ENCODE assay signal across 1 cellular context in the genomic region with DNA sequence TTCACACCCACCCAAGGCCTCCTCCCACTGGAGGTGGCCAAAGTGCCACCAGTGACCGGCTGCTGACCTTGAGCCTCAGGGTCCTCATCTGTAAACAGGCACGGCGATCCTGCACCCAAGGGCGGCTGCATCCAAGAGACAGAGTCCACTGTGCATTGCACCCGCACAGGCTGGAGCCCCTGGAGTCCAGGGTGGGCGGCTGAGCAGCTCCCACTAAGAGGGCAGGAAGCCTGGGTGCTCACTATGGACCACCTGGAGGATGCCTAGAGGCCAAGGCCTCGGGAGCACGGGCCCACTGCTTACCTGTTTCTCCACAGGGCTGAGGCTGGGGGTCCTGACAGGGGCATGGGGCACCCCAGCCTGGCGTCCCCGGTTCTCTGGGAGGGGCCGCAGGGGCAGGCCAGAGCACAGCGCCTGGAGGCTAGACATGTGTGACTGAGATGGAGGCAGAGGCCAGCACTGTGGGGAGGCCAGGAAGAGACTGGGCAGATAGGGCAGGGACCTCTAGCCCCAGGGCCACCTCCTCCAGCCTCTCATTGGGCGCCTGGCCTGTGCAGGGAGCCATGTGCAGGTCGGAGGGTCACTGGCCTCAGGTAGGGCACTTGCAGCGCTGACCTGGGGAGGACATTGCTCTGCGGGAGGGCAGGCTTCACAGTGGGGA.
A peak's percentile ranks its signal among the peaks of the same experiment; 100 is the strongest.
TF ChIP-seq lines count a peak whose summit lies in the region.

UROC1 (minus strand) TSS at position 483 of the 661 bp plus-strand sequence; CDS start at position 429, 54 bp downstream.

TF ChIP-seq in HepG2, 621 proteins besides CTCF, POLR2A, EP300 and RAD21 (continued from another document and continues in another):
- TF ChIP-seq, protein P1, sequence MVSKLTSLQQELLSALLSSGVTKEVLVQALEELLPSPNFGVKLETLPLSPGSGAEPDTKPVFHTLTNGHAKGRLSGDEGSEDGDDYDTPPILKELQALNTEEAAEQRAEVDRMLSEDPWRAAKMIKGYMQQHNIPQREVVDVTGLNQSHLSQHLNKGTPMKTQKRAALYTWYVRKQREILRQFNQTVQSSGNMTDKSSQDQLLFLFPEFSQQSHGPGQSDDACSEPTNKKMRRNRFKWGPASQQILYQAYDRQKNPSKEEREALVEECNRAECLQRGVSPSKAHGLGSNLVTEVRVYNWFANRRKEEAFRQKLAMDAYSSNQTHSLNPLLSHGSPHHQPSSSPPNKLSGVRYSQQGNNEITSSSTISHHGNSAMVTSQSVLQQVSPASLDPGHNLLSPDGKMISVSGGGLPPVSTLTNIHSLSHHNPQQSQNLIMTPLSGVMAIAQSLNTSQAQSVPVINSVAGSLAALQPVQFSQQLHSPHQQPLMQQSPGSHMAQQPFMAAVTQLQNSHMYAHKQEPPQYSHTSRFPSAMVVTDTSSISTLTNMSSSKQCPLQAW (CRISPR knock-in tag; IDR thresholded peaks at IDR 0.05) = peak; percentile 59; the same call in 1 of the 2 replicates
- TF ChIP-seq ELF1 (CRISPR knock-in tag; IDR thresholded peaks at IDR 0.05) (0 out of 2 replicates have a peak, but pooled peaks have one; percentile 6), ZFP91 (CRISPR knock-in tag; IDR thresholded peaks at IDR 0.05; ENCODE audit: borderline replicate concordance) (peak; percentile 61; the same call in 1 of the 2 replicates), MED1 (CRISPR knock-in tag; IDR thresholded peaks at IDR 0.05) (0 out of 2 replicates have a peak, but pooled peaks have one; percentile 32), ZNF335 (CRISPR knock-in tag; IDR thresholded peaks at IDR 0.05) (no peak), ZSCAN25 (CRISPR knock-in tag; IDR thresholded peaks at IDR 0.05) (peak; percentile 30; the same call in 1 of the 2 replicates), ZMYM4 (CRISPR knock-in tag; IDR thresholded peaks at IDR 0.05) (peak; percentile 67; the same call in 1 of the 2 replicates), AGO1 (IDR thresholded peaks at IDR 0.05; ENCODE audit: low read depth, low read length, poor library complexity, severe bottlenecking) (peak; percentile 77), PHF8 (CRISPR knock-in tag; IDR thresholded peaks at IDR 0.05) (0 out of 2 replicates have a peak, but pooled peaks have one; percentile 42), LCORL (IDR thresholded peaks at IDR 0.05) (no peak), LCORL (CRISPR knock-in tag; IDR thresholded peaks at IDR 0.05) (peak; percentile 17; the same call in 1 of the 2 replicates), KMT2A (CRISPR knock-in tag; IDR thresholded peaks at IDR 0.05) (0 out of 2 replicates have a peak, but pooled peaks have one; percentile 6), AHDC1 (CRISPR knock-in tag; IDR thresholded peaks at IDR 0.05; ENCODE audit: borderline replicate concordance) (peak; percentile 49; the same call in 1 of the 2 replicates), ZZZ3 (CRISPR knock-in tag; IDR thresholded peaks at IDR 0.05; ENCODE audit: borderline replicate concordance) (0 out of 2 replicates have a peak, but pooled peaks have one; percentile 61), PAXIP1 (CRISPR knock-in tag; conservative IDR thresholded peaks at IDR 0.05) (peak; percentile 90), NFYC (CRISPR knock-in tag; IDR thresholded peaks at IDR 0.05) (peak; percentile 37; the same call in 1 of the 2 replicates), MAFK (conservative IDR thresholded peaks at IDR 0.05 in 1 of 2, IDR thresholded peaks at IDR 0.05 in 1 of 2; ENCODE audit: low read length in 2 of 2) (no peak), SAP130 (CRISPR knock-in tag; IDR thresholded peaks at IDR 0.05; ENCODE audit: low read depth) (peak; percentile 39; the same call in 1 of the 2 replicates), ZNF775 (CRISPR knock-in tag; IDR thresholded peaks at IDR 0.05; ENCODE audit: borderline replicate concordance) (0 out of 2 replicates have a peak, but pooled peaks have one; percentile 36), ZNF749 (CRISPR knock-in tag; IDR thresholded peaks at IDR 0.05; ENCODE audit: borderline replicate concordance) (no peak), ARID2 (CRISPR knock-in tag; IDR thresholded peaks at IDR 0.05; ENCODE audit: borderline replicate concordance) (no peak), ZNF609 (CRISPR knock-in tag; IDR thresholded peaks at IDR 0.05; ENCODE audit: borderline replicate concordance) (peak; percentile 23; the same call in 1 of the 2 replicates), ZNF883 (CRISPR knock-in tag; IDR thresholded peaks at IDR 0.05; ENCODE audit: not compliant biosample characterization) (peak; percentile 22), GFI1 (CRISPR knock-in tag; IDR thresholded peaks at IDR 0.05; ENCODE audit: borderline replicate concordance) (no peak), FOXA1 (IDR thresholded peaks at IDR 0.05) (no peak), FOXA1 (CRISPR knock-in tag; IDR thresholded peaks at IDR 0.05) (peak; percentile 83), ZNF550 (CRISPR knock-in tag; IDR thresholded peaks at IDR 0.05; ENCODE audit: borderline replicate concordance) (0 out of 2 replicates have a peak, but pooled peaks have one; percentile 28), MYC (CRISPR knock-in tag; IDR thresholded peaks at IDR 0.05; ENCODE audit: borderline replicate concordance) (peak; percentile 66; the same call in 1 of the 2 replicates), GABPB1 (CRISPR knock-in tag; IDR thresholded peaks at IDR 0.05) (peak; percentile 38; the same call in 1 of the 2 replicates), ZNF264 (CRISPR knock-in tag; IDR thresholded peaks at IDR 0.05) (no peak; the same call in 1 of the 2 replicates), ZNF317 (CRISPR knock-in tag; IDR thresholded peaks at IDR 0.05) (no peak; the same call in 1 of the 2 replicates), HNF4G (IDR thresholded peaks at IDR 0.05; ENCODE audit: borderline replicate concordance, low read depth, low read length) (peak; percentile 59; the same call in 1 of the 2 replicates), HNF4G (CRISPR knock-in tag; IDR thresholded peaks at IDR 0.05; ENCODE audit: borderline replicate concordance, low read depth) (peak; percentile 44), ZBTB7B (CRISPR knock-in tag; IDR thresholded peaks at IDR 0.05) (peak; percentile 99), RFXANK (CRISPR knock-in tag; IDR thresholded peaks at IDR 0.05) (no peak), ZNF614 (CRISPR knock-in tag; IDR thresholded peaks at IDR 0.05; ENCODE audit: borderline replicate concordance) (no peak), ZBTB3 (CRISPR knock-in tag; IDR thresholded peaks at IDR 0.05; ENCODE audit: borderline replicate concordance, low read depth) (no peak), YY1 (IDR thresholded peaks at IDR 0.05; ENCODE audit: insufficient read depth, insufficient replicate concordance, low read depth, low read length) (peak; percentile 8), ELF3 (CRISPR knock-in tag; IDR thresholded peaks at IDR 0.05) (0 out of 2 replicates have a peak, but pooled peaks have one; percentile 15), DPF2 (CRISPR knock-in tag; IDR thresholded peaks at IDR 0.05; ENCODE audit: borderline replicate concordance, low read depth) (peak; percentile 58; the same call in 1 of the 2 replicates), HDAC1 (CRISPR knock-in tag; IDR thresholded peaks at IDR 0.05) (peak; percentile 83), MTA1 (CRISPR knock-in tag; IDR thresholded peaks at IDR 0.05; ENCODE audit: borderline replicate concordance) (peak; percentile 90; the same call in 1 of the 2 replicates)
